In genomic region chr20:32575227-32575581, GRCh38 we compare ENCODE assay signal across 17 cellular contexts. TPM values are rescaled to one million over a fixed set of nuclear protein-coding genes. Genes with fewer than 3 reads are reported as not detected.
A peak's percentile ranks its signal among the peaks of the same experiment; 100 is the strongest.
DNase-seq lines count a peak whose midpoint lies in the region; ATAC-seq and TF ChIP-seq lines count a peak whose summit lies in the region.
"Had no signal": no experiment of that assay in that cellular context is flagged by ENCODE, and none has a peak within 500 bp of the region (broad histone marks: within the 10 kb centered on the region; RNA-seq: fewer than 3 reads in every experiment).

No MANE protein-coding gene starts in this region.

- no peaks in the 10 kb centered on the region; a peak in 1 of 4 replicates for H3K4me1 ChIP-seq in SK-N-SH (ENCODE audit: control insufficient read depth in 1 of 2, insufficient read depth in 2 of 2, low read depth in 1 of 2, low read length in 1 of 2)
- peaks cover 6% of the 10 kb centered on the region for H3K4me1 ChIP-seq in smooth muscle cell (ENCODE audit: low read depth)

- H2AFZ ChIP-seq in SK-N-SH (ENCODE audit: low read depth): no peak overlapping the region
- H2AFZ ChIP-seq in smooth muscle cell (ENCODE audit: low read depth): no peak overlapping the region

- TF ChIP-seq EP300 in SK-N-SH (IDR thresholded peaks at IDR 0.05; ENCODE audit: borderline replicate concordance in 1 of 2, low read depth in 1 of 2, low read length in 1 of 2): no peak

- H3F3A ChIP-seq in SK-N-SH (replicated peaks; ENCODE audit: insufficient read depth) (peaks cover 5% of the 10 kb centered on the region), smooth muscle cell (ENCODE audit: low read depth) (peaks cover 6% of the 10 kb centered on the region)

- intact Hi-C loops in dorsolateral prefrontal cortex (cut with DNase I): no loop called here

- H4K20me1 ChIP-seq in SK-N-SH (ENCODE audit: insufficient read depth) (no peaks in the 10 kb centered on the region), smooth muscle cell (ENCODE audit: low read depth) (no peaks in the 10 kb centered on the region)

- no peak overlapping the region for H3K27ac ChIP-seq in SK-N-SH (ENCODE audit: low read depth in 2 of 2, low read length in 1 of 2)
- H3K27ac ChIP-seq in KOPT-K1 (ENCODE audit: low read depth, low read length, poor library complexity, severe bottlenecking): peak overlapping the region; percentile 58
- peak overlapping the region in 31 of 59 donors; percentile 6 to 77 (median 53) for H3K27ac ChIP-seq in dorsolateral prefrontal cortex
- H3K27ac ChIP-seq in smooth muscle cell (ENCODE audit: low read depth): no peak overlapping the region
- H3K27ac ChIP-seq: 22Rv1, C4-2B, HL-60 had no signal

- CTCF ChIA-PET in SK-N-SH (lab: Yijun Ruan, JAX): interaction anchor here (1.6 to 3.0 kb wide), 3 partner anchors 47 to 53 kb away, joined by 5 to 13 read pairs (median 6); no protein-coding TSS in a partner anchor

- POLR2A ChIA-PET in SK-N-SH (lab: Yijun Ruan, JAX): no interaction called here

- no peaks in the 10 kb centered on the region for H3K9me3 ChIP-seq in SK-N-SH
- H3K9me3 ChIP-seq in KOPT-K1 (ENCODE audit: insufficient read depth, low read length, poor library complexity, severe bottlenecking): no peaks in the 10 kb centered on the region
- no peaks in the 10 kb centered on the region for H3K9me3 ChIP-seq in smooth muscle cell (replicated peaks; ENCODE audit: low read depth)

- H3K4me3 ChIP-seq in SK-N-SH (ENCODE audit: low read depth in 2 of 2, low read length in 1 of 2): no peak overlapping the region
- H3K4me3 ChIP-seq in dorsolateral prefrontal cortex: no peak overlapping the region
- H3K4me3 ChIP-seq in smooth muscle cell: no peak overlapping the region

- no peaks in the 10 kb centered on the region for H3K9me2 ChIP-seq in SK-N-SH

- DNase-seq in SK-N-SH (no peak), dorsolateral prefrontal cortex (no peak), smooth muscle cell (lab: John Stamatoyannopoulos, UW; ENCODE audit: unreplicated experiment) (no peak), AG08395 (ENCODE audit: low spot score) (no peak)
- DNase-seq: DMS 273 treated with DMSO at 0.1 percent for 48 hours; KBM-7; NCI-H1436; NCI-H2029 treated with DMSO at 0.1 percent for 48 hours; NCI-H446 treated with DMSO at 0.1 percent for 48 hours; NK-92 treated with Interleukin-12 subunit alpha and Interleukin-12 subunit beta, amount 100 ng/mL, for 24 hours had no signal

- ATAC-seq in SK-N-SH treated with all-trans-retinoic acid at 6 μM for 48 hours (no peak; the same call in 2 of the 3 replicates), HG02642 (IDR thresholded peaks at IDR 0.05; ENCODE audit: poor library complexity, unreplicated experiment) (no peak)
- ATAC-seq in activated CD4-positive, CD25-positive, alpha-beta regulatory T cell treated with anti-CD3 and anti-CD28 coated beads, Interleukin-2, amount 50 U/mL, for 24 hours: no peak

- TF ChIP-seq RAD21 in SK-N-SH (IDR thresholded peaks at IDR 0.05; ENCODE audit: low read length): no peak

- H3K27me3 ChIP-seq in SK-N-SH (ENCODE audit: insufficient read depth) (no peaks in the 10 kb centered on the region), dorsolateral prefrontal cortex (no peaks in the 10 kb centered on the region), smooth muscle cell (ENCODE audit: low read depth) (no peaks in the 10 kb centered on the region)

- 93% methylated on average over 9 of the region's 9 CpGs for WGBS in SK-N-SH (ENCODE audit: low lambda C conversion rate)
- WGBS in smooth muscle cell (ENCODE audit: low lambda C conversion rate): 73% methylated on average over 9 of the region's 9 CpGs

- H3K9ac ChIP-seq in SK-N-SH (no peak overlapping the region), smooth muscle cell (ENCODE audit: low read depth) (no peak overlapping the region)

- no peak for TF ChIP-seq CTCF in SK-N-SH (IDR thresholded peaks at IDR 0.05)
- TF ChIP-seq CTCF in dorsolateral prefrontal cortex (IDR thresholded peaks at IDR 0.05 in 54 of 56, conservative IDR thresholded peaks at IDR 0.05 in 2 of 56; ENCODE audit: low read depth in 1 of 56, partially characterized antibody in 56 of 56): no peak
- no peak for TF ChIP-seq CTCF in smooth muscle cell (IDR thresholded peaks at IDR 0.05; ENCODE audit: borderline replicate concordance, insufficient read depth, poor library complexity, severe bottlenecking)

- H3K4me2 ChIP-seq in SK-N-SH (0 out of 2 replicates have a peak overlapping the region, but pooled peaks have one; percentile 47), smooth muscle cell (peak overlapping the region; percentile 9)

- H3K79me2 ChIP-seq in SK-N-SH (ENCODE audit: insufficient read depth) (no peaks in the 10 kb centered on the region), smooth muscle cell (ENCODE audit: low read depth) (no peaks in the 10 kb centered on the region)

- H3K36me3 ChIP-seq in SK-N-SH (replicated peaks in 1 of 2; ENCODE audit: control insufficient read depth in 1 of 2, insufficient read depth in 2 of 2, low read length in 1 of 2) (no peaks in the 10 kb centered on the region), KOPT-K1 (ENCODE audit: insufficient read depth, low read length) (no peaks in the 10 kb centered on the region), smooth muscle cell (ENCODE audit: low read depth) (no peaks in the 10 kb centered on the region)

TF ChIP-seq in SK-N-SH, 30 proteins besides CTCF, POLR2A, EP300 and RAD21 (continues in another document):
- no peak for TF ChIP-seq FOXJ3 (CRISPR knock-in tag; IDR thresholded peaks at IDR 0.05)
- no peak for TF ChIP-seq RFX5 (IDR thresholded peaks at IDR 0.05; ENCODE audit: low read length)
- no peak for TF ChIP-seq NRF1 (IDR thresholded peaks at IDR 0.05; ENCODE audit: low read depth, low read length)
- TF ChIP-seq FOSL2 (IDR thresholded peaks at IDR 0.05; ENCODE audit: borderline replicate concordance, low read depth): no peak
- TF ChIP-seq EZH2phosphoT487 (IDR thresholded peaks at IDR 0.05; ENCODE audit: borderline replicate concordance, low read depth): no peak
- TF ChIP-seq SIN3A (IDR thresholded peaks at IDR 0.05; ENCODE audit: borderline replicate concordance, low read depth, low read length): no peak
- no peak for TF ChIP-seq MAX (IDR thresholded peaks at IDR 0.05; ENCODE audit: low read depth)
- TF ChIP-seq TCF12 (IDR thresholded peaks at IDR 0.05): no peak
- no peak for TF ChIP-seq RCOR1 (IDR thresholded peaks at IDR 0.05; ENCODE audit: low read length)

TF ChIP-seq in SK-N-SH treated with all-trans-retinoic acid at 6 μM for 48 hours, 23 proteins besides CTCF, POLR2A, EP300 and RAD21 (continues in another document):
- no peak for TF ChIP-seq PPARA (CRISPR knock-in tag; IDR thresholded peaks at IDR 0.05; ENCODE audit: borderline replicate concordance)
- no peak for TF ChIP-seq ISL1 (CRISPR knock-in tag; IDR thresholded peaks at IDR 0.05)
- TF ChIP-seq TOX (CRISPR knock-in tag; IDR thresholded peaks at IDR 0.05; ENCODE audit: borderline replicate concordance): no peak
- TF ChIP-seq, protein P1, sequence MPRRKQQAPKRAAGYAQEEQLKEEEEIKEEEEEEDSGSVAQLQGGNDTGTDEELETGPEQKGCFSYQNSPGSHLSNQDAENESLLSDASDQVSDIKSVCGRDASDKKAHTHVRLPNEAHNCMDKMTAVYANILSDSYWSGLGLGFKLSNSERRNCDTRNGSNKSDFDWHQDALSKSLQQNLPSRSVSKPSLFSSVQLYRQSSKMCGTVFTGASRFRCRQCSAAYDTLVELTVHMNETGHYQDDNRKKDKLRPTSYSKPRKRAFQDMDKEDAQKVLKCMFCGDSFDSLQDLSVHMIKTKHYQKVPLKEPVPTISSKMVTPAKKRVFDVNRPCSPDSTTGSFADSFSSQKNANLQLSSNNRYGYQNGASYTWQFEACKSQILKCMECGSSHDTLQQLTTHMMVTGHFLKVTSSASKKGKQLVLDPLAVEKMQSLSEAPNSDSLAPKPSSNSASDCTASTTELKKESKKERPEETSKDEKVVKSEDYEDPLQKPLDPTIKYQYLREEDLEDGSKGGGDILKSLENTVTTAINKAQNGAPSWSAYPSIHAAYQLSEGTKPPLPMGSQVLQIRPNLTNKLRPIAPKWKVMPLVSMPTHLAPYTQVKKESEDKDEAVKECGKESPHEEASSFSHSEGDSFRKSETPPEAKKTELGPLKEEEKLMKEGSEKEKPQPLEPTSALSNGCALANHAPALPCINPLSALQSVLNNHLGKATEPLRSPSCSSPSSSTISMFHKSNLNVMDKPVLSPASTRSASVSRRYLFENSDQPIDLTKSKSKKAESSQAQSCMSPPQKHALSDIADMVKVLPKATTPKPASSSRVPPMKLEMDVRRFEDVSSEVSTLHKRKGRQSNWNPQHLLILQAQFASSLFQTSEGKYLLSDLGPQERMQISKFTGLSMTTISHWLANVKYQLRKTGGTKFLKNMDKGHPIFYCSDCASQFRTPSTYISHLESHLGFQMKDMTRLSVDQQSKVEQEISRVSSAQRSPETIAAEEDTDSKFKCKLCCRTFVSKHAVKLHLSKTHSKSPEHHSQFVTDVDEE (CRISPR knock-in tag; IDR thresholded peaks at IDR 0.05): no peak
- no peak for TF ChIP-seq GLIS3 (CRISPR knock-in tag; IDR thresholded peaks at IDR 0.05)
- TF ChIP-seq ZNF70 (CRISPR knock-in tag; IDR thresholded peaks at IDR 0.05): no peak
- no peak for TF ChIP-seq ZC3H10 (CRISPR knock-in tag; IDR thresholded peaks at IDR 0.05)
- TF ChIP-seq TCF4 (CRISPR knock-in tag; IDR thresholded peaks at IDR 0.05; ENCODE audit: borderline replicate concordance): no peak
- TF ChIP-seq, protein P2, sequence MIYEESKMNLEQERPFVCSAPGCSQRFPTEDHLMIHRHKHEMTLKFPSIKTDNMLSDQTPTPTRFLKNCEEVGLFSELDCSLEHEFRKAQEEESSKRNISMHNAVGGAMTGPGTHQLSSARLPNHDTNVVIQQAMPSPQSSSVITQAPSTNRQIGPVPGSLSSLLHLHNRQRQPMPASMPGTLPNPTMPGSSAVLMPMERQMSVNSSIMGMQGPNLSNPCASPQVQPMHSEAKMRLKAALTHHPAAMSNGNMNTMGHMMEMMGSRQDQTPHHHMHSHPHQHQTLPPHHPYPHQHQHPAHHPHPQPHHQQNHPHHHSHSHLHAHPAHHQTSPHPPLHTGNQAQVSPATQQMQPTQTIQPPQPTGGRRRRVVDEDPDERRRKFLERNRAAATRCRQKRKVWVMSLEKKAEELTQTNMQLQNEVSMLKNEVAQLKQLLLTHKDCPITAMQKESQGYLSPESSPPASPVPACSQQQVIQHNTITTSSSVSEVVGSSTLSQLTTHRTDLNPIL (CRISPR knock-in tag; IDR thresholded peaks at IDR 0.05; ENCODE audit: low read depth): no peak
- no peak for TF ChIP-seq ZFP30 (CRISPR knock-in tag; IDR thresholded peaks at IDR 0.05)

RNA-seq across cellular contexts. Expression of gene NOL4L, which starts 9.9 kb away (rescaled TPM):
- polyA plus RNA-seq in SK-N-SH (2012; rRNA removed): 10.4 and 14.3 TPM in 2 replicates
- polyA plus RNA-seq in SK-N-SH (2012; cell fraction: cytosol; rRNA removed): 8.7 and 10.6 TPM in 2 replicates
- 35.9 and 37.2 TPM in 2 replicates for polyA plus RNA-seq in SK-N-SH (2012; cell fraction: nucleus; rRNA removed)
- 10 to 100 TPM; 29.4 to 56.2 (median 42.8) TPM for total RNA-seq in dorsolateral prefrontal cortex
- 26.0 and 26.6 TPM in 2 replicates for total RNA-seq in smooth muscle cell
- polyA plus RNA-seq in smooth muscle cell: 26.2 and 28.7 TPM in 2 replicates

Comparison
In these comparisons a context has a peak if more than half of its experiments do, and no peak if none do; other contexts are left out.
1. H3K27ac ChIP-seq: peak in KOPT-K1 (single experiment) and dorsolateral prefrontal cortex (31 of 59); none in SK-N-SH (0 of 2) and smooth muscle cell (single experiment).